Comparison of ENCODE assay signal across 1 cellular context in the genomic region with DNA sequence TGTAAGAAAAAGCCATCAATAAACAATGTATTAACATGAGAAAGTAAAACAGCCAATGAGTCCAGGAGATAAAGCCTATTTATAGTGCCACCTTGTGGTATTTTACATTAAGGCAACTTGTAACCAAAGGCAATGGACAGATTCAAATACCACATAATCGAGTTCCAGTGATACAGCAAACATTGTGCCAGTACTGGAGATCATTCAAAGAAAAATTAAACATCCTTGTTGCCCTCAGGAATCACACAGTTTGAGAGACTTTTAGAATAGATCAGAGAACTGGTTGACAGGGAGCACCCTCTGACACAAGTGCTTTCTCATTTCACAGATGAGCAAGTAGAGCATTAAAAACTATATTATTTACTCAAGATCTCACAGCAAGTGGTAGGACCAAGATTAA.
TF ChIP-seq lines count a peak whose summit lies in the region.

No MANE protein-coding gene starts in this region.

TF ChIP-seq in GM23338, 12 proteins besides CTCF, POLR2A, EP300 and RAD21 (continued from another document):
- TF ChIP-seq, protein P1, sequence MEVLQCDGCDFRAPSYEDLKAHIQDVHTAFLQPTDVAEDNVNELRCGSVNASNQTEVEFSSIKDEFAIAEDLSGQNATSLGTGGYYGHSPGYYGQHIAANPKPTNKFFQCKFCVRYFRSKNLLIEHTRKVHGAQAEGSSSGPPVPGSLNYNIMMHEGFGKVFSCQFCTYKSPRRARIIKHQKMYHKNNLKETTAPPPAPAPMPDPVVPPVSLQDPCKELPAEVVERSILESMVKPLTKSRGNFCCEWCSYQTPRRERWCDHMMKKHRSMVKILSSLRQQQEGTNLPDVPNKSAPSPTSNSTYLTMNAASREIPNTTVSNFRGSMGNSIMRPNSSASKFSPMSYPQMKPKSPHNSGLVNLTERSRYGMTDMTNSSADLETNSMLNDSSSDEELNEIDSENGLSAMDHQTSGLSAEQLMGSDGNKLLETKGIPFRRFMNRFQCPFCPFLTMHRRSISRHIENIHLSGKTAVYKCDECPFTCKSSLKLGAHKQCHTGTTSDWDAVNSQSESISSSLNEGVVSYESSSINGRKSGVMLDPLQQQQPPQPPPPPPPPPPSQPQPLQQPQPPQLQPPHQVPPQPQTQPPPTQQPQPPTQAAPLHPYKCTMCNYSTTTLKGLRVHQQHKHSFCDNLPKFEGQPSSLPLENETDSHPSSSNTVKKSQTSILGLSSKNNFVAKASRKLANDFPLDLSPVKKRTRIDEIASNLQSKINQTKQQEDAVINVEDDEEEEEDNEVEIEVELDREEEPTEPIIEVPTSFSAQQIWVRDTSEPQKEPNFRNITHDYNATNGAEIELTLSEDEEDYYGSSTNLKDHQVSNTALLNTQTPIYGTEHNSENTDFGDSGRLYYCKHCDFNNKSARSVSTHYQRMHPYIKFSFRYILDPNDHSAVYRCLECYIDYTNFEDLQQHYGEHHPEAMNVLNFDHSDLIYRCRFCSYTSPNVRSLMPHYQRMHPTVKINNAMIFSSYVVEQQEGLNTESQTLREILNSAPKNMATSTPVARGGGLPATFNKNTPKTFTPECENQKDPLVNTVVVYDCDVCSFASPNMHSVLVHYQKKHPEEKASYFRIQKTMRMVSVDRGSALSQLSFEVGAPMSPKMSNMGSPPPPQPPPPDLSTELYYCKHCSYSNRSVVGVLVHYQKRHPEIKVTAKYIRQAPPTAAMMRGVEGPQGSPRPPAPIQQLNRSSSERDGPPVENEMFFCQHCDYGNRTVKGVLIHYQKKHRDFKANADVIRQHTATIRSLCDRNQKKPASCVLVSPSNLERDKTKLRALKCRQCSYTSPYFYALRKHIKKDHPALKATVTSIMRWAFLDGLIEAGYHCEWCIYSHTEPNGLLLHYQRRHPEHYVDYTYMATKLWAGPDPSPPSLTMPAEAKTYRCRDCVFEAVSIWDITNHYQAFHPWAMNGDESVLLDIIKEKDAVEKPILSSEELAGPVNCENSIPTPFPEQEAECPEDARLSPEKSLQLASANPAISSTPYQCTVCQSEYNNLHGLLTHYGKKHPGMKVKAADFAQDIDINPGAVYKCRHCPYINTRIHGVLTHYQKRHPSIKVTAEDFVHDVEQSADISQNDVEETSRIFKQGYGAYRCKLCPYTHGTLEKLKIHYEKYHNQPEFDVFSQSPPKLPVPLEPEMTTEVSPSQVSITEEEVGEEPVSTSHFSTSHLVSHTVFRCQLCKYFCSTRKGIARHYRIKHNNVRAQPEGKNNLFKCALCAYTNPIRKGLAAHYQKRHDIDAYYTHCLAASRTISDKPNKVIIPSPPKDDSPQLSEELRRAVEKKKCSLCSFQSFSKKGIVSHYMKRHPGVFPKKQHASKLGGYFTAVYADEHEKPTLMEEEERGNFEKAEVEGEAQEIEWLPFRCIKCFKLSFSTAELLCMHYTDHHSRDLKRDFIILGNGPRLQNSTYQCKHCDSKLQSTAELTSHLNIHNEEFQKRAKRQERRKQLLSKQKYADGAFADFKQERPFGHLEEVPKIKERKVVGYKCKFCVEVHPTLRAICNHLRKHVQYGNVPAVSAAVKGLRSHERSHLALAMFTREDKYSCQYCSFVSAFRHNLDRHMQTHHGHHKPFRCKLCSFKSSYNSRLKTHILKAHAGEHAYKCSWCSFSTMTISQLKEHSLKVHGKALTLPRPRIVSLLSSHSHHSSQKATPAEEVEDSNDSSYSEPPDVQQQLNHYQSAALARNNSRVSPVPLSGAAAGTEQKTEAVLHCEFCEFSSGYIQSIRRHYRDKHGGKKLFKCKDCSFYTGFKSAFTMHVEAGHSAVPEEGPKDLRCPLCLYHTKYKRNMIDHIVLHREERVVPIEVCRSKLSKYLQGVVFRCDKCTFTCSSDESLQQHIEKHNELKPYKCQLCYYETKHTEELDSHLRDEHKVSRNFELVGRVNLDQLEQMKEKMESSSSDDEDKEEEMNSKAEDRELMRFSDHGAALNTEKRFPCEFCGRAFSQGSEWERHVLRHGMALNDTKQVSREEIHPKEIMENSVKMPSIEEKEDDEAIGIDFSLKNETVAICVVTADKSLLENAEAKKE (CRISPR knock-in tag; IDR thresholded peaks at IDR 0.05): no peak
- TF ChIP-seq CREB1 (CRISPR knock-in tag; IDR thresholded peaks at IDR 0.05; ENCODE audit: low read depth) (no peak), JUNB (IDR thresholded peaks at IDR 0.05; ENCODE audit: unreplicated experiment) (no peak), ZNF114 (CRISPR knock-in tag; IDR thresholded peaks at IDR 0.05) (no peak), EZH2phosphoT487 (IDR thresholded peaks at IDR 0.05; ENCODE audit: unreplicated experiment) (no peak)
- TF ChIP-seq, protein P2, sequence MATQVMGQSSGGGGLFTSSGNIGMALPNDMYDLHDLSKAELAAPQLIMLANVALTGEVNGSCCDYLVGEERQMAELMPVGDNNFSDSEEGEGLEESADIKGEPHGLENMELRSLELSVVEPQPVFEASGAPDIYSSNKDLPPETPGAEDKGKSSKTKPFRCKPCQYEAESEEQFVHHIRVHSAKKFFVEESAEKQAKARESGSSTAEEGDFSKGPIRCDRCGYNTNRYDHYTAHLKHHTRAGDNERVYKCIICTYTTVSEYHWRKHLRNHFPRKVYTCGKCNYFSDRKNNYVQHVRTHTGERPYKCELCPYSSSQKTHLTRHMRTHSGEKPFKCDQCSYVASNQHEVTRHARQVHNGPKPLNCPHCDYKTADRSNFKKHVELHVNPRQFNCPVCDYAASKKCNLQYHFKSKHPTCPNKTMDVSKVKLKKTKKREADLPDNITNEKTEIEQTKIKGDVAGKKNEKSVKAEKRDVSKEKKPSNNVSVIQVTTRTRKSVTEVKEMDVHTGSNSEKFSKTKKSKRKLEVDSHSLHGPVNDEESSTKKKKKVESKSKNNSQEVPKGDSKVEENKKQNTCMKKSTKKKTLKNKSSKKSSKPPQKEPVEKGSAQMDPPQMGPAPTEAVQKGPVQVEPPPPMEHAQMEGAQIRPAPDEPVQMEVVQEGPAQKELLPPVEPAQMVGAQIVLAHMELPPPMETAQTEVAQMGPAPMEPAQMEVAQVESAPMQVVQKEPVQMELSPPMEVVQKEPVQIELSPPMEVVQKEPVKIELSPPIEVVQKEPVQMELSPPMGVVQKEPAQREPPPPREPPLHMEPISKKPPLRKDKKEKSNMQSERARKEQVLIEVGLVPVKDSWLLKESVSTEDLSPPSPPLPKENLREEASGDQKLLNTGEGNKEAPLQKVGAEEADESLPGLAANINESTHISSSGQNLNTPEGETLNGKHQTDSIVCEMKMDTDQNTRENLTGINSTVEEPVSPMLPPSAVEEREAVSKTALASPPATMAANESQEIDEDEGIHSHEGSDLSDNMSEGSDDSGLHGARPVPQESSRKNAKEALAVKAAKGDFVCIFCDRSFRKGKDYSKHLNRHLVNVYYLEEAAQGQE (IDR thresholded peaks at IDR 0.05; ENCODE audit: unreplicated experiment): no peak
